ENCODE assay signal across 10 cellular contexts in the genomic region with DNA sequence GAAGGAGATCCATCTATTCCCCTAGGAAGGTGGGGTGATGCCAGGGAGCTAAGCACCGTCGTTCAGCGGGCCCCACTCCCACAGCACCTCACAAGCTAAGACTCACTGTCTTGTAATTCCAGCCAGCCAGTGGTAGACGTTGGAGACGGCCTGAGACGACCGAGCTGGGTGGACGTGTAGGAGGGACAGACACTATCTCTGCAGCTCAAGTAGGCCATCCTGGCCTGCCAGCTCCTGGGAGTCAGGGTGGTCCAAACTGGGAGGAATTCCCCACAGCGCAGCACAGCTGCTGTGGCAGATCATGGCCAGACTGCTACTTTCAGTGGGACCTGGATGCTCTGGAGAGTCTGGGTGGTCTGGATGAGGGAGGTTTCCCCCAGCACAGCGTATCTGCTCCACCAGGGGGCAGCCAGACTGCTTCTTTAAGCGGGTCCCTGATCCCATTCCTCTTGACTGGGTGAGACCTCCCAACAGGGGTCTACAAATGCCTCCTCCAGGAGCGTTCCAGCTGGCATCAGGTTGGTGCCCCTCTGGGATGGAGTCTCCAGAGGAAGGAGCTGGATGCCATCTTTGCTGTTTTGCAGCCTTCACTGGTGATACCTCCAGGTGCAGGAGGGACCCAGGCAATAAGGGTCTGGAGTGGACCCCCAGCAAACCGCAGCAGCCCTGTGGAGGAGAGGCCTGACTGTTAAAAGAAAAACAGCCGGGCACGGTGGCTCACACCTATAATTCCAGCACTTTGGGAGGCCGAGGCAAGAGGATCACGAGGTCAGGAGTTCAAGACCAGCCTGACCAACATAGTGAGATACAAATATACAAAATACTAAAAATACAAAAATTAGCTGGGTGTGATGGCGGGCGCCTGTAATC. TPM values are rescaled to one million over a fixed set of nuclear protein-coding genes. Genes with fewer than 3 reads are reported as not detected.
DNase-seq lines count a peak whose midpoint lies in the region; ATAC-seq and TF ChIP-seq lines count a peak whose summit lies in the region.
"Had no signal": no experiment of that assay in that cellular context is flagged by ENCODE, and none has a peak within 500 bp of the region (broad histone marks: within the 10 kb centered on the region; RNA-seq: fewer than 3 reads in every experiment).

No MANE protein-coding gene starts in this region.

- no peaks in the 10 kb centered on the region for H3K9me3 Mint-ChIP-seq in activated CD8-positive, alpha-beta T cell treated with anti-CD3 and anti-CD28 coated beads, Interleukin-2, amount 10 ng/mL, durations not matched to agents 7 days and 5 days (ENCODE audit: insufficient read depth)

- peaks cover 21% of the 10 kb centered on the region for H3K36me3 Mint-ChIP-seq in activated CD8-positive, alpha-beta T cell treated with anti-CD3 and anti-CD28 coated beads, Interleukin-2, amount 10 ng/mL, durations not matched to agents 7 days and 5 days (ENCODE audit: low read depth)

- TF ChIP-seq CTCF in GM20000 (IDR thresholded peaks at IDR 0.05; ENCODE audit: extremely low read depth, missing control alignments) (peak; percentile 13), kidney epithelial cell (IDR thresholded peaks at IDR 0.05; ENCODE audit: insufficient read depth, low read length, poor library complexity, severe bottlenecking) (peak; percentile 8)

- POLR2A ChIA-PET in activated CD8-positive, alpha-beta T cell treated with anti-CD3 and anti-CD28 coated beads, Interleukin-2, amount 10 ng/mL, durations not matched to agents 7 days and 5 days (lab: Charles Lee), result interaction anchor here (1.7 kb wide), 1 partner anchor 16 kb away, joined by 10 read pairs; no protein-coding TSS in a partner anchor

- no peak for ATAC-seq in activated CD8-positive, alpha-beta T cell treated with anti-CD3 and anti-CD28 coated beads, Interleukin-2, amount 10 ng/mL, durations not matched to agents 7 days and 5 days
- no peak for ATAC-seq in HG03520 (IDR thresholded peaks at IDR 0.05; ENCODE audit: unreplicated experiment)

- DNase-seq in D341Med (ENCODE audit: low spot score), result peak; percentile 57
- no peak for DNase-seq in GM20000 (ENCODE audit: low spot score)
- DNase-seq in activated CD8-positive, alpha-beta T cell treated with anti-CD3 and anti-CD28 coated beads, Interleukin-2, amount 10 ng/mL, durations not matched to agents 7 days and 5 days, result peak; percentile 29
- DNase-seq in kidney epithelial cell (ENCODE audit: low read depth), result no peak
- no peak for DNase-seq in COR-L47 (lab: John Stamatoyannopoulos, UW)
- DNase-seq in AG20443 (ENCODE audit: low spot score), result no peak
- DNase-seq in NCI-H1694 (lab: John Stamatoyannopoulos, UW), result no peak
- DNase-seq: NCI-H187 treated with DMSO at 0.1 percent for 48 hours, SW 1271 had no signal

- CTCF ChIA-PET in activated CD8-positive, alpha-beta T cell treated with anti-CD3 and anti-CD28 coated beads, Interleukin-2, amount 10 ng/mL, durations not matched to agents 7 days and 5 days (lab: Charles Lee), result interaction anchor here (0.7 to 5.9 kb wide), 7 partner anchors 8 to 64 kb away, joined by 3 to 50 read pairs (median 4); no protein-coding TSS in a partner anchor

- H3K27me3 Mint-ChIP-seq in activated CD8-positive, alpha-beta T cell treated with anti-CD3 and anti-CD28 coated beads, Interleukin-2, amount 10 ng/mL, durations not matched to agents 7 days and 5 days (ENCODE audit: low read depth), result no peaks in the 10 kb centered on the region

- peaks cover 15% of the 10 kb centered on the region for H3K4me1 Mint-ChIP-seq in activated CD8-positive, alpha-beta T cell treated with anti-CD3 and anti-CD28 coated beads, Interleukin-2, amount 10 ng/mL, durations not matched to agents 7 days and 5 days (ENCODE audit: low read depth)

- H3K27me3 ChIP-seq in kidney epithelial cell (ENCODE audit: control insufficient read depth, insufficient read depth, low read length), result no peaks in the 10 kb centered on the region

- no peak overlapping the region for H3K4me3 Mint-ChIP-seq in activated CD8-positive, alpha-beta T cell treated with anti-CD3 and anti-CD28 coated beads, Interleukin-2, amount 10 ng/mL, durations not matched to agents 7 days and 5 days

- no peak overlapping the region for H3K27ac Mint-ChIP-seq in activated CD8-positive, alpha-beta T cell treated with anti-CD3 and anti-CD28 coated beads, Interleukin-2, amount 10 ng/mL, durations not matched to agents 7 days and 5 days

- no peaks in the 10 kb centered on the region for H3K36me3 ChIP-seq in kidney epithelial cell (ENCODE audit: control insufficient read depth, insufficient read depth, low read length)

- H3K4me3 ChIP-seq in kidney epithelial cell (ENCODE audit: low read depth, low read length), result no peak overlapping the region

RNA-seq across cellular contexts. Expression of gene GNB5, which starts 27.6 kb away (rescaled TPM):
- total RNA-seq in activated CD8-positive, alpha-beta T cell treated with anti-CD3 and anti-CD28 coated beads, Interleukin-2, amount 10 ng/mL, durations not matched to agents 7 days and 5 days, result 10 to 100 TPM; 33.8 to 37.0 TPM
- total RNA-seq in kidney epithelial cell, result 39.9 and 46.7 TPM in 2 replicates

RNA-seq across cellular contexts. Expression of gene BCL2L10, which starts 51.0 kb away (rescaled TPM):
- total RNA-seq in activated CD8-positive, alpha-beta T cell treated with anti-CD3 and anti-CD28 coated beads, Interleukin-2, amount 10 ng/mL, durations not matched to agents 7 days and 5 days, result under 1 TPM in 1 of 2 experiments, not detected in 1; 0.26 TPM
- 0.34 TPM in 1 of 2 replicates, not detected in the other for total RNA-seq in kidney epithelial cell

Comparison
In these comparisons a context has a peak if more than half of its experiments do, and no peak if none do; other contexts are left out.
1. DNase-seq: peak in D341Med (single experiment) and activated CD8-positive, alpha-beta T cell treated with anti-CD3 and anti-CD28 coated beads, Interleukin-2, amount 10 ng/mL, durations not matched to agents 7 days and 5 days (single experiment); none in GM20000 (single experiment), kidney epithelial cell (single experiment), COR-L47 (single experiment), AG20443 (single experiment) and NCI-H1694 (single experiment).